Comparison of ENCODE assay signal across 9 cellular contexts in genomic region chr22:39994046-39994565, GRCh38. TPM values are rescaled to one million over a fixed set of nuclear protein-coding genes. Genes with fewer than 3 reads are reported as not detected.
A peak's percentile ranks its signal among the peaks of the same experiment; 100 is the strongest.
DNase-seq lines count a peak whose midpoint lies in the region; ATAC-seq and TF ChIP-seq lines count a peak whose summit lies in the region.
"Had no signal": no experiment of that assay in that cellular context is flagged by ENCODE, and none has a peak within 500 bp of the region (broad histone marks: within the 10 kb centered on the region; RNA-seq: fewer than 3 reads in every experiment).

No MANE protein-coding gene starts in this region.

- peak overlapping the region; percentile 71 for H3K27ac Mint-ChIP-seq in Caco-2 (ENCODE audit: unreplicated experiment)
- H3K27ac Mint-ChIP-seq in activated CD4-positive, alpha-beta T cell treated with anti-CD3 and anti-CD28 coated beads for 36 hours, result peak overlapping the region; percentile 32

- no peak for TF ChIP-seq POLR2A in spleen (IDR thresholded peaks at IDR 0.05)

- TSS peak; percentile 90 for BruUV-seq in Caco-2 (replicated peaks; lab: Mats Ljungman, UMichigan)

- H3K4me3 ChIP-seq in Caco-2 (ENCODE audit: low read depth, low read length) (peak overlapping the region; percentile 58), spleen (peak overlapping the region in 6 of 8 donors; percentile 5 to 64 (median 29)), ascending aorta (no peak overlapping the region)

- CTCF ChIA-PET in Caco-2 (lab: Charles Lee), result interaction anchor here (0.8 to 1.7 kb wide), 3 partner anchors 21 to 40 kb away, joined by 3 to 10 read pairs (median 5); no protein-coding TSS in a partner anchor
- CTCF ChIA-PET in activated CD4-positive, alpha-beta T cell treated with anti-CD3 and anti-CD28 coated beads for 36 hours (lab: Charles Lee), result interaction anchor here (0.7 to 1.6 kb wide), 13 partner anchors 11 to 62 kb away, joined by 3 to 4 read pairs (median 3); no protein-coding TSS in a partner anchor

- H3K36me3 ChIP-seq in Caco-2 (ENCODE audit: control insufficient read depth, insufficient read depth, low read length), result no peaks in the 10 kb centered on the region; the same call in 1 of the 2 replicates
- H3K36me3 ChIP-seq in spleen, result no peaks in the 10 kb centered on the region
- no peaks in the 10 kb centered on the region for H3K36me3 ChIP-seq in ascending aorta

- no peaks in the 10 kb centered on the region for H3K27me3 ChIP-seq in Caco-2 (replicated peaks; ENCODE audit: control insufficient read depth, insufficient read depth, low read length)
- peaks cover 0 to 72% (median 36%) of the 10 kb centered on the region in 7 donors for H3K27me3 ChIP-seq in spleen (replicated peaks in 1 of 7)
- peaks cover 15% of the 10 kb centered on the region for H3K27me3 ChIP-seq in ascending aorta

- no peak for DNase-seq in Caco-2
- peak; percentile 77 for DNase-seq in activated CD4-positive, alpha-beta T cell treated with anti-CD3 and anti-CD28 coated beads for 36 hours
- DNase-seq in dermis blood vessel endothelial cell, result peak; percentile 36
- no peak for DNase-seq in spleen
- DNase-seq in HuH-7 (ENCODE audit: low spot score), result no peak
- DNase-seq in ACHN, result no peak
- no peak for DNase-seq in ascending aorta (ENCODE audit: low spot score in 2 of 2)

- peaks cover 44% of the 10 kb centered on the region for H3K4me1 Mint-ChIP-seq in Caco-2 (ENCODE audit: low read depth, unreplicated experiment)
- peaks cover 8% of the 10 kb centered on the region for H3K4me1 Mint-ChIP-seq in activated CD4-positive, alpha-beta T cell treated with anti-CD3 and anti-CD28 coated beads for 36 hours

- peak; percentile 78 for ATAC-seq in activated CD4-positive, alpha-beta T cell treated with anti-CD3 and anti-CD28 coated beads for 36 hours
- ATAC-seq in HG03159 (IDR thresholded peaks at IDR 0.05; ENCODE audit: unreplicated experiment), result no peak

- peaks cover 61% of the 10 kb centered on the region for H3K4me1 ChIP-seq in Caco-2
- H3K4me1 ChIP-seq in spleen, result peaks cover 0 to 27% (median 16%) of the 10 kb centered on the region in 6 donors
- H3K4me1 ChIP-seq in ascending aorta, result peaks cover 0 to 2% of the 10 kb centered on the region in 2 donors

- peaks cover under 1% of the 10 kb centered on the region for H3K36me3 Mint-ChIP-seq in Caco-2 (ENCODE audit: insufficient read depth, unreplicated experiment)
- no peaks in the 10 kb centered on the region for H3K36me3 Mint-ChIP-seq in activated CD4-positive, alpha-beta T cell treated with anti-CD3 and anti-CD28 coated beads for 36 hours (ENCODE audit: low read depth)

- no peaks in the 10 kb centered on the region for H3K9me3 Mint-ChIP-seq in Caco-2 (ENCODE audit: unreplicated experiment)
- H3K9me3 Mint-ChIP-seq in activated CD4-positive, alpha-beta T cell treated with anti-CD3 and anti-CD28 coated beads for 36 hours (ENCODE audit: low read depth), result no peaks in the 10 kb centered on the region

- peak overlapping the region; percentile 70 for H3K4me3 Mint-ChIP-seq in Caco-2 (ENCODE audit: unreplicated experiment)
- H3K4me3 Mint-ChIP-seq in activated CD4-positive, alpha-beta T cell treated with anti-CD3 and anti-CD28 coated beads for 36 hours, result peak overlapping the region; percentile 52

- POLR2A ChIA-PET in Caco-2 (lab: Charles Lee), result interaction anchor here (0.6 to 2.2 kb wide), 2 partner anchors 50 to 1459 kb away, joined by 6 to 10 read pairs; no protein-coding TSS in a partner anchor
- POLR2A ChIA-PET in activated CD4-positive, alpha-beta T cell treated with anti-CD3 and anti-CD28 coated beads for 36 hours (lab: Charles Lee), result interaction anchor here (0.5 to 2.2 kb wide), 13 partner anchors 16 to 856 kb away, joined by 3 to 9 read pairs (median 4); partner anchors contain the start of gene ATF4

- in situ Hi-C loops in ACHN (cut with HindIII; ENCODE audit: low pct_ligation_motif_present, low pct_unique_long_range_greater_than_20kb, low sequenced_read_pairs), result no loop called here

- H3K27me3 Mint-ChIP-seq in Caco-2 (ENCODE audit: insufficient read depth, unreplicated experiment), result no peaks in the 10 kb centered on the region
- no peaks in the 10 kb centered on the region for H3K27me3 Mint-ChIP-seq in activated CD4-positive, alpha-beta T cell treated with anti-CD3 and anti-CD28 coated beads for 36 hours

- H3K27ac ChIP-seq in spleen, result no peak overlapping the region
- H3K27ac ChIP-seq in ascending aorta, result no peak overlapping the region

- intact Hi-C loops in Caco-2 (cut with micrococcal nuclease; ENCODE audit: unreplicated experiment), result no loop called here
- intact Hi-C loops in activated CD4-positive, alpha-beta T cell treated with anti-CD3 and anti-CD28 coated beads for 36 hours (cut with DNase I, micrococcal nuclease), result loop anchor here in 1 of 2 experiments (5.0 kb wide), 1 partner anchor 42 kb away; no protein-coding TSS in a partner anchor
- intact Hi-C loops in spleen (cut with DNase I; ENCODE audit: low total_unique reads), result no loop called here
- intact Hi-C loops in ascending aorta (cut with DNase I), result no loop called here

- no peaks in the 10 kb centered on the region for H3K9me3 ChIP-seq in Caco-2
- no peaks in the 10 kb centered on the region for H3K9me3 ChIP-seq in spleen
- no peaks in the 10 kb centered on the region for H3K9me3 ChIP-seq in ascending aorta

- TF ChIP-seq CTCF in Caco-2 (IDR thresholded peaks at IDR 0.05; ENCODE audit: insufficient read depth in 1 of 2, low read depth in 1 of 2, low read length in 1 of 2, severe bottlenecking in 1 of 2, unreplicated experiment in 1 of 2), result no peak
- no peak for TF ChIP-seq CTCF in spleen (IDR thresholded peaks at IDR 0.05 in 8 of 11, conservative IDR thresholded peaks at IDR 0.05 in 3 of 11)
- no peak for TF ChIP-seq CTCF in ascending aorta (IDR thresholded peaks at IDR 0.05)

- WGBS in spleen, 5 donors, result 15 to 30% (median 27%) methylated on average over 20 of the region's 20 CpGs

RNA-seq across cellular contexts. Expression of gene FAM83F, which starts 0.6 kb away (rescaled TPM):
- total RNA-seq in Caco-2 (2022) (17.1 and 20.0 TPM in 2 replicates), dermis blood vessel endothelial cell (under 0.01 TPM in 2 replicates), spleen (under 1 TPM in 6 of 7 donors, not detected in 1; 0.06 to 0.28 (median 0.18) TPM), ascending aorta (not detected)
- under 1 TPM; 0.49 to 0.91 TPM for total RNA-seq in activated CD4-positive, alpha-beta T cell treated with anti-CD3 and anti-CD28 coated beads for 36 hours
- under 1 TPM in 2 of 3 donors, not detected in 1; 0.02 to 0.13 TPM for polyA plus RNA-seq in spleen

RNA-seq across cellular contexts. Expression of gene TMA7B, which starts 33.9 kb away (rescaled TPM):
- total RNA-seq in Caco-2 (2022), result not detected in 2 replicates
- total RNA-seq in activated CD4-positive, alpha-beta T cell treated with anti-CD3 and anti-CD28 coated beads for 36 hours, result 1 to 10 TPM in 1 of 2 experiments, under 1 TPM in 1; 0.96 to 1.1 TPM
- not detected in 2 replicates for total RNA-seq in dermis blood vessel endothelial cell
- 1 to 10 TPM; 1.5 to 4.2 (median 2.7) TPM for total RNA-seq in spleen
- under 1 TPM; 0.29 to 0.45 (median 0.35) TPM for polyA plus RNA-seq in spleen
- total RNA-seq in ascending aorta, result not detected
- total RNA-seq: NCI-H460 had no signal

Comparison
In these comparisons a context has a peak if more than half of its experiments do, and no peak if none do; other contexts are left out.
1. DNase-seq: peak in activated CD4-positive, alpha-beta T cell treated with anti-CD3 and anti-CD28 coated beads for 36 hours (single experiment) and dermis blood vessel endothelial cell (single experiment); none in Caco-2 (0 of 2), spleen (single experiment), HuH-7 (single experiment), ACHN (single experiment) and ascending aorta (0 of 2).
2. H3K4me3 ChIP-seq: peak in Caco-2 (single experiment) and spleen (6 of 8); none in ascending aorta (0 of 2).